Comparison of ENCODE assay signal across 8 cellular contexts in genomic region chr12:120292661-120293531, GRCh38. TPM values are rescaled to one million over a fixed set of nuclear protein-coding genes. Genes with fewer than 3 reads are reported as not detected.
DNase-seq lines count a peak whose midpoint lies in the region; ATAC-seq and TF ChIP-seq lines count a peak whose summit lies in the region.

Gene RNU4-1, minus strand, starts transcription at chr12:120293237.

- 0 to 1% (median 0%) methylated on average over 29 of the region's 29 CpGs for WGBS in spleen, 5 donors

- ATAC-seq in HG03097 (IDR thresholded peaks at IDR 0.05; ENCODE audit: low FRiP score, unreplicated experiment): peak; percentile 43

- H3K9me3 ChIP-seq in WERI-Rb-1 (ENCODE audit: severe bottlenecking) (no peaks in the 10 kb centered on the region), spleen (no peaks in the 10 kb centered on the region)

- peak; percentile 99 for TF ChIP-seq POLR2A in GM18526 (IDR thresholded peaks at IDR 0.05; ENCODE audit: extremely low read depth, insufficient read length)
- TF ChIP-seq POLR2A in spleen (IDR thresholded peaks at IDR 0.05): peak; percentile 5 to 88 (median 66)

- H3K4me3 ChIP-seq in WERI-Rb-1 (ENCODE audit: low read depth, low read length) (peak within 1 kb of the TSS; percentile 56), spleen (peak within 1 kb of the TSS; percentile 32 to 79 (median 54))

- no peaks in the 10 kb centered on the region for H3K36me3 ChIP-seq in WERI-Rb-1
- H3K36me3 ChIP-seq in spleen: no peaks in the 10 kb centered on the region

- H3K27ac ChIP-seq in 22Rv1 (peak within 1 kb of the TSS; percentile 100), WERI-Rb-1 (peak within 1 kb of the TSS; percentile 100), caudate nucleus (ENCODE audit: low read depth, low read length) (peak within 1 kb of the TSS; percentile 100), spleen (peak within 1 kb of the TSS; percentile 90 to 100 (median 97))

- TF ChIP-seq CTCF in 22Rv1 (IDR thresholded peaks at IDR 0.05) (no peak), WERI-Rb-1 (IDR thresholded peaks at IDR 0.05; ENCODE audit: low read depth, low read length) (no peak), spleen (IDR thresholded peaks at IDR 0.05 in 8 of 11, conservative IDR thresholded peaks at IDR 0.05 in 3 of 11) (no peak)

- H3K27me3 ChIP-seq in WERI-Rb-1 (ENCODE audit: insufficient read depth, low read depth, severe bottlenecking): no peaks in the 10 kb centered on the region
- no peaks in the 10 kb centered on the region for H3K27me3 ChIP-seq in spleen (replicated peaks in 1 of 7)

- intact Hi-C loops in spleen (cut with DNase I; ENCODE audit: low total_unique reads): no loop called here

- H3K4me1 ChIP-seq in spleen: peaks cover 0 to 38% (median 18%) of the 10 kb centered on the region in 6 donors

- DNase-seq in NCI-H2227 treated with DMSO at 0.1 percent for 48 hours (lab: John Stamatoyannopoulos, UW): peak; percentile 98
- peak; percentile 85 for DNase-seq in WERI-Rb-1
- peak in 57 of 61 donors; percentile 8 to 91 (median 68) for DNase-seq in caudate nucleus (lab: John Stamatoyannopoulos, UW)
- peak; percentile 96 for DNase-seq in iris pigment epithelial cell (ENCODE audit: low read depth)
- peak; percentile 77 for DNase-seq in spleen

RNA-seq across cellular contexts. Expression of gene RNU4-1, which starts in this region (rescaled TPM):
- total RNA-seq in spleen: 1,000 to 10,000 TPM in 4 of 7 donors, under 1 TPM in 2, not detected in 1; under 0.01 to 7,358 (median 2,736) TPM
- not detected for polyA plus RNA-seq in spleen

Comparison
In these comparisons a context has a peak if more than half of its experiments do, and no peak if none do; other contexts are left out.
1. Peak in every context shown above with its lines: DNase-seq, ATAC-seq, H3K4me3 ChIP-seq and H3K27ac ChIP-seq.